Comparison of ENCODE assay signal across 9 cellular contexts in genomic region chr12:14955876-14956811, GRCh38. TPM values are rescaled to one million over a fixed set of nuclear protein-coding genes. Genes with fewer than 3 reads are reported as not detected.
DNase-seq lines count a peak whose midpoint lies in the region; ATAC-seq and TF ChIP-seq lines count a peak whose summit lies in the region.
"Had no signal": no experiment of that assay in that cellular context is flagged by ENCODE, and none has a peak within 500 bp of the region (broad histone marks: within the 10 kb centered on the region; RNA-seq: fewer than 3 reads in every experiment).

No MANE protein-coding gene starts in this region.

- peaks cover 54% of the 10 kb centered on the region for H3K4me1 ChIP-seq in CD8-positive, alpha-beta T cell (ENCODE audit: insufficient read depth, low read length)
- H3K4me1 ChIP-seq in thymus (ENCODE audit: control insufficient read depth, insufficient read depth, low read length) = peaks cover 47% of the 10 kb centered on the region

- no peak for TF ChIP-seq CTCF in CD8-positive, alpha-beta T cell (IDR thresholded peaks at IDR 0.05)
- TF ChIP-seq CTCF in HL-60 (IDR thresholded peaks at IDR 0.05; ENCODE audit: insufficient read depth, low read length) (no peak), type B pancreatic cell (conservative IDR thresholded peaks at IDR 0.05) (no peak)

- CTCF ChIA-PET in CD8-positive, alpha-beta T cell (lab: Charles Lee) = interaction anchor here (1.0 to 2.2 kb wide), 5 partner anchors 18 to 183 kb away, joined by 3 to 10 read pairs (median 3); partner anchors contain the start of gene ERP27

- H3K27me3 ChIP-seq in CD8-positive, alpha-beta T cell (ENCODE audit: insufficient read depth, low read length) = no peaks in the 10 kb centered on the region
- H3K27me3 ChIP-seq in HL-60 (ENCODE audit: insufficient read depth, poor library complexity, severe bottlenecking) (no peaks in the 10 kb centered on the region), thymus (ENCODE audit: control insufficient read depth, insufficient read depth) (no peaks in the 10 kb centered on the region)

- ATAC-seq in CD8-positive, alpha-beta T cell = peak; percentile 6
- ATAC-seq in GM19467 (IDR thresholded peaks at IDR 0.05; ENCODE audit: unreplicated experiment) = peak; percentile 28
- peak in 1 of 2 donors; percentile 35 for ATAC-seq in activated naive CD4-positive, alpha-beta T cell treated with anti-CD3 and anti-CD28 coated beads, Interleukin-2, amount 50 U/mL, for 72 hours

- H3K9me3 Mint-ChIP-seq in CD8-positive, alpha-beta T cell = no peaks in the 10 kb centered on the region
- H3K9me3 Mint-ChIP-seq in activated naive CD4-positive, alpha-beta T cell treated with anti-CD3 and anti-CD28 coated beads, Interleukin-2, amount 50 U/mL, for 72 hours = no peaks in the 10 kb centered on the region
- H3K9me3 Mint-ChIP-seq in type B pancreatic cell = peaks cover 5% of the 10 kb centered on the region

- 25% methylated on average over 9 of the region's 9 CpGs for WGBS in thymus

- H3K9me3 ChIP-seq in CD8-positive, alpha-beta T cell (ENCODE audit: low read length) = no peaks in the 10 kb centered on the region
- H3K9me3 ChIP-seq in thymus (ENCODE audit: control insufficient read depth) = no peaks in the 10 kb centered on the region

- peaks cover 73% of the 10 kb centered on the region for H3K4me1 Mint-ChIP-seq in CD8-positive, alpha-beta T cell (ENCODE audit: low read depth)
- H3K4me1 Mint-ChIP-seq in type B pancreatic cell (ENCODE audit: unreplicated experiment) = peaks cover 7% of the 10 kb centered on the region

- DNase-seq in CD8-positive, alpha-beta T cell = peak in 3 of 7 experiments; percentile 38 to 48 (median 41)
- DNase-seq in HL-60 (ENCODE audit: low read depth in 1 of 2, low spot score in 1 of 2) = peak; percentile 87 to 89
- no peak for DNase-seq in activated naive CD4-positive, alpha-beta T cell treated with anti-CD3 and anti-CD28 coated beads, Interleukin-2, amount 50 U/mL, for 72 hours (ENCODE audit: low spot score in 2 of 2)
- DNase-seq in DMS53 (lab: John Stamatoyannopoulos, UW) = no peak
- no peak for DNase-seq in superior temporal gyrus (ENCODE audit: extremely low spot score)
- DNase-seq in type B pancreatic cell (ENCODE audit: extremely low spot score, unreplicated experiment) = no peak

- peak overlapping the region; percentile 90 for H3K27ac ChIP-seq in CD8-positive, alpha-beta T cell (ENCODE audit: low read depth, low read length)
- H3K27ac ChIP-seq in HL-60 (replicated peaks) (peak overlapping the region; percentile 97), thymus (ENCODE audit: low read depth) (peak overlapping the region; percentile 88)

- H3K36me3 Mint-ChIP-seq in CD8-positive, alpha-beta T cell = peaks cover 78% of the 10 kb centered on the region
- peaks cover 31 to 52% of the 10 kb centered on the region in 2 donors for H3K36me3 Mint-ChIP-seq in activated naive CD4-positive, alpha-beta T cell treated with anti-CD3 and anti-CD28 coated beads, Interleukin-2, amount 50 U/mL, for 72 hours
- H3K36me3 Mint-ChIP-seq in type B pancreatic cell = peaks cover 8% of the 10 kb centered on the region

- peak overlapping the region; percentile 71 for H3K4me3 ChIP-seq in CD8-positive, alpha-beta T cell (ENCODE audit: low read depth, low read length)
- H3K4me3 ChIP-seq in HL-60 (replicated peaks; ENCODE audit: insufficient read depth, low read length) (peak overlapping the region; percentile 38), thymus (ENCODE audit: low read length) (peak overlapping the region; percentile 91)

- H3K27ac Mint-ChIP-seq in CD8-positive, alpha-beta T cell = peak overlapping the region; percentile 99
- H3K27ac Mint-ChIP-seq in activated naive CD4-positive, alpha-beta T cell treated with anti-CD3 and anti-CD28 coated beads, Interleukin-2, amount 50 U/mL, for 72 hours = peak overlapping the region; percentile 65 to 99
- no peak overlapping the region for H3K27ac Mint-ChIP-seq in type B pancreatic cell

- H3K27me3 Mint-ChIP-seq in CD8-positive, alpha-beta T cell (ENCODE audit: low read depth) = no peaks in the 10 kb centered on the region
- H3K27me3 Mint-ChIP-seq in type B pancreatic cell = peaks cover 3% of the 10 kb centered on the region

- POLR2A ChIA-PET in CD8-positive, alpha-beta T cell (lab: Charles Lee) = interaction anchor here (1.1 to 2.1 kb wide), 7 partner anchors 8 to 186 kb away, joined by 3 to 11 read pairs (median 3); no protein-coding TSS in a partner anchor

- intact Hi-C loops in CD8-positive, alpha-beta T cell (cut with DNase I, micrococcal nuclease) = loop anchor here (10.0 kb wide), 2 partner anchors 561 to 929 kb away; partner anchors contain the start of gene STRAP (in 1 of the 2)

- peak overlapping the region; percentile 100 for H3K4me3 Mint-ChIP-seq in CD8-positive, alpha-beta T cell
- H3K4me3 Mint-ChIP-seq in type B pancreatic cell = no peak overlapping the region

- no peaks in the 10 kb centered on the region for H3K36me3 ChIP-seq in CD8-positive, alpha-beta T cell (ENCODE audit: insufficient read depth, low read length)
- H3K36me3 ChIP-seq in thymus (ENCODE audit: control insufficient read depth, insufficient read depth) = peaks cover 13% of the 10 kb centered on the region

RNA-seq across cellular contexts. Expression of gene ARHGDIB, which starts 5.3 kb away (rescaled TPM):
- 100 to 1,000 TPM; 769 to 790 TPM for total RNA-seq in CD8-positive, alpha-beta T cell
- total RNA-seq in activated naive CD4-positive, alpha-beta T cell treated with anti-CD3 and anti-CD28 coated beads, Interleukin-2, amount 50 U/mL, for 72 hours = 100 to 1,000 TPM; 667 to 811 TPM
- polyA plus RNA-seq in thymus = 820 TPM
- 17.0 and 60.8 TPM in 2 replicates for total RNA-seq in type B pancreatic cell (ENCODE audit: low replicate concordance)
- total RNA-seq: myocyte had no signal

RNA-seq across cellular contexts. Expression of gene PDE6H, which starts 16.7 kb away (rescaled TPM):
- not detected for total RNA-seq in CD8-positive, alpha-beta T cell
- not detected for total RNA-seq in activated naive CD4-positive, alpha-beta T cell treated with anti-CD3 and anti-CD28 coated beads, Interleukin-2, amount 50 U/mL, for 72 hours
- not detected for polyA plus RNA-seq in thymus
- not detected in 2 replicates for total RNA-seq in type B pancreatic cell (ENCODE audit: low replicate concordance)
- total RNA-seq: myocyte had no signal

RNA-seq across cellular contexts. Expression of gene ERP27, which starts 17.8 kb away (rescaled TPM):
- 10 to 100 TPM in 1 of 2 experiments, 1 to 10 TPM in 1; 9.5 to 11.1 TPM for total RNA-seq in CD8-positive, alpha-beta T cell
- total RNA-seq in activated naive CD4-positive, alpha-beta T cell treated with anti-CD3 and anti-CD28 coated beads, Interleukin-2, amount 50 U/mL, for 72 hours = 1 to 10 TPM; 1.5 to 5.0 TPM
- 4.4 TPM for polyA plus RNA-seq in thymus
- total RNA-seq in type B pancreatic cell (ENCODE audit: low replicate concordance) = 12.4 and 42.3 TPM in 2 replicates
- total RNA-seq: myocyte had no signal

Comparison
In these comparisons a context has a peak if more than half of its experiments do, and no peak if none do; other contexts are left out.
1. DNase-seq: peak in HL-60 (2 of 2); none in activated naive CD4-positive, alpha-beta T cell treated with anti-CD3 and anti-CD28 coated beads, Interleukin-2, amount 50 U/mL, for 72 hours (0 of 2), DMS53 (single experiment), superior temporal gyrus (single experiment) and type B pancreatic cell (single experiment).
2. H3K4me3 ChIP-seq: peak in every context shown above with its lines; median percentile 91 in thymus; 71 in CD8-positive, alpha-beta T cell; 38 in HL-60.
3. RNA of gene ARHGDIB, which starts 5.3 kb away (total RNA-seq): 667 to 811 TPM in activated naive CD4-positive, alpha-beta T cell treated with anti-CD3 and anti-CD28 coated beads, Interleukin-2, amount 50 U/mL, for 72 hours and 769 to 790 TPM in CD8-positive, alpha-beta T cell; 17.0 to 60.8 TPM in type B pancreatic cell; every median in the first group is over 10 times any median in the second.
4. Peak in every context shown above with its lines, with median percentiles within 50 percentile points of each other: H3K27ac ChIP-seq.